In the genomic region with DNA sequence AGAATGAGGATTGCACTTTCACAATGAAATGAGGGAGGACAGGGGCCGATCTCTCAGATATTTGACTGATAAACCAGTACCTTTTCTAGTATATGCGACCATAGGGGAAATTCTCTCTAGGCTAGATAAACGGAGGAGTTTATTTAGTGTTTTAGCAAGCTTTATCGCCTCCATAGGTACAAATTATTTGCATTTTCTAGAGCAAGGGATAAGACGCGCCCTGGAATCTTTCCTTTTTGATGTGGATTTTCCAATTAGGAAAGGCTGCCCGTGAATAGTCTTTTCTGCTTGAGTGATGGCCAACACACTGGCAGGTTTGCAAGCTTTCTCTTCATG, we compare ENCODE assay signal across 8 cellular contexts. TPM values are rescaled to one million over a fixed set of nuclear protein-coding genes. Genes with fewer than 3 reads are reported as not detected.
DNase-seq lines count a peak whose midpoint lies in the region; ATAC-seq, FAIRE-seq and TF ChIP-seq lines count a peak whose summit lies in the region.

No MANE protein-coding gene starts in this region.

- TF ChIP-seq CTCF in kidney (IDR thresholded peaks at IDR 0.05; ENCODE audit: borderline replicate concordance, extremely low read depth, insufficient read depth): no peak
- TF ChIP-seq CTCF in testis (IDR thresholded peaks at IDR 0.05): no peak

- peaks cover under 1% of the 10 kb centered on the region for H3K36me3 Mint-ChIP-seq in activated CD4-positive, alpha-beta T cell treated with anti-CD3 and anti-CD28 coated beads, Interleukin-2, amount 10 ng/mL, durations not matched to agents 24 days and 14 days (ENCODE audit: low read depth)
- H3K36me3 Mint-ChIP-seq in activated T-helper 1 cell treated with anti-CD3 and anti-CD28 coated beads, Interleukin-12 subunit alpha, Interleukin-12 subunit beta, Interleukin-2, Interleukin-4 antibody, amounts not matched to agents 30 ng/mL and 10 ng/mL and 1 ng/mL, durations not matched to agents 14 hours and 24 hours and 36 hours (ENCODE audit: low read depth): no peaks in the 10 kb centered on the region

- FAIRE-seq in kidney (lab: Jason Lieb, UNC): no peak

- H3K9me3 Mint-ChIP-seq in activated CD4-positive, alpha-beta T cell treated with anti-CD3 and anti-CD28 coated beads, Interleukin-2, amount 10 ng/mL, durations not matched to agents 24 days and 14 days: no peaks in the 10 kb centered on the region
- H3K9me3 Mint-ChIP-seq in activated T-helper 1 cell treated with anti-CD3 and anti-CD28 coated beads, Interleukin-12 subunit alpha, Interleukin-12 subunit beta, Interleukin-2, Interleukin-4 antibody, amounts not matched to agents 30 ng/mL and 10 ng/mL and 1 ng/mL, durations not matched to agents 14 hours and 24 hours and 36 hours: no peaks in the 10 kb centered on the region

- intact Hi-C loops in activated CD4-positive, alpha-beta T cell treated with anti-CD3 and anti-CD28 coated beads, Interleukin-2, amount 10 ng/mL, durations not matched to agents 24 days and 14 days (cut with micrococcal nuclease): loop anchor here (1.0 to 5.0 kb wide), 3 partner anchors 10 to 222 kb away; a partner anchor contains a TSS
- intact Hi-C loops in activated T-helper 1 cell treated with anti-CD3 and anti-CD28 coated beads, Interleukin-12 subunit alpha, Interleukin-12 subunit beta, Interleukin-2, Interleukin-4 antibody, amounts not matched to agents 30 ng/mL and 10 ng/mL and 1 ng/mL, durations not matched to agents 14 hours and 24 hours and 36 hours (cut with micrococcal nuclease): loop anchor here (1.0 to 10.0 kb wide), 6 partner anchors 10 to 745 kb away; a partner anchor contains a TSS
- intact Hi-C loops in kidney (cut with DNase I) (no loop called here), testis (cut with DNase I; ENCODE audit: low total_unique reads) (no loop called here)

- peak overlapping the region; percentile 97 for H3K4me3 Mint-ChIP-seq in activated CD4-positive, alpha-beta T cell treated with anti-CD3 and anti-CD28 coated beads, Interleukin-2, amount 10 ng/mL, durations not matched to agents 24 days and 14 days
- H3K4me3 Mint-ChIP-seq in activated T-helper 1 cell treated with anti-CD3 and anti-CD28 coated beads, Interleukin-12 subunit alpha, Interleukin-12 subunit beta, Interleukin-2, Interleukin-4 antibody, amounts not matched to agents 30 ng/mL and 10 ng/mL and 1 ng/mL, durations not matched to agents 14 hours and 24 hours and 36 hours: peak overlapping the region; percentile 95

- H3K4me1 ChIP-seq in kidney (ENCODE audit: control insufficient read depth in 1 of 2, insufficient read depth in 1 of 2, low read depth in 1 of 2, low read length in 2 of 2) (no peaks in the 10 kb centered on the region), testis (no peaks in the 10 kb centered on the region)

- peak overlapping the region; percentile 73 to 93 for H3K4me3 ChIP-seq in kidney (ENCODE audit: low read length in 2 of 2)
- peak overlapping the region; percentile 59 to 77 for H3K4me3 ChIP-seq in testis

- H3K36me3 ChIP-seq in kidney (ENCODE audit: control insufficient read depth in 1 of 2, insufficient read depth in 2 of 2, low read length in 2 of 2) (no peaks in the 10 kb centered on the region), testis (ENCODE audit: low read depth, missing control alignments) (no peaks in the 10 kb centered on the region)

- DNase-seq in activated CD4-positive, alpha-beta T cell treated with anti-CD3 and anti-CD28 coated beads, Interleukin-2, amount 10 ng/mL, durations not matched to agents 24 days and 14 days: no peak
- no peak for DNase-seq in activated CD4-positive, alpha-beta T cell treated with anti-CD3 and anti-CD28 coated beads for 48 hours
- DNase-seq in activated T-helper 1 cell treated with anti-CD3 and anti-CD28 coated beads, Interleukin-12 subunit alpha, Interleukin-12 subunit beta, Interleukin-2, Interleukin-4 antibody, amounts not matched to agents 30 ng/mL and 10 ng/mL and 1 ng/mL, durations not matched to agents 14 hours and 24 hours and 36 hours (ENCODE audit: low spot score): no peak
- DNase-seq in kidney (no peak), testis (no peak), dedifferentiated amniotic fluid mesenchymal stem cell (ENCODE audit: extremely low spot score) (no peak), NAMALWA (ENCODE audit: low spot score) (no peak)

- peaks cover 4% of the 10 kb centered on the region for H3K27me3 Mint-ChIP-seq in activated CD4-positive, alpha-beta T cell treated with anti-CD3 and anti-CD28 coated beads, Interleukin-2, amount 10 ng/mL, durations not matched to agents 24 days and 14 days
- peaks cover 6% of the 10 kb centered on the region for H3K27me3 Mint-ChIP-seq in activated T-helper 1 cell treated with anti-CD3 and anti-CD28 coated beads, Interleukin-12 subunit alpha, Interleukin-12 subunit beta, Interleukin-2, Interleukin-4 antibody, amounts not matched to agents 30 ng/mL and 10 ng/mL and 1 ng/mL, durations not matched to agents 14 hours and 24 hours and 36 hours (ENCODE audit: insufficient read depth)

- H3K27ac Mint-ChIP-seq in activated CD4-positive, alpha-beta T cell treated with anti-CD3 and anti-CD28 coated beads, Interleukin-2, amount 10 ng/mL, durations not matched to agents 24 days and 14 days: peak overlapping the region; percentile 97
- H3K27ac Mint-ChIP-seq in activated T-helper 1 cell treated with anti-CD3 and anti-CD28 coated beads, Interleukin-12 subunit alpha, Interleukin-12 subunit beta, Interleukin-2, Interleukin-4 antibody, amounts not matched to agents 30 ng/mL and 10 ng/mL and 1 ng/mL, durations not matched to agents 14 hours and 24 hours and 36 hours: peak overlapping the region; percentile 93

- H3K27ac ChIP-seq in kidney (ENCODE audit: low read depth in 2 of 2, low read length in 2 of 2): no peak overlapping the region
- H3K27ac ChIP-seq in testis: no peak overlapping the region

- TF ChIP-seq POLR2A in testis (IDR thresholded peaks at IDR 0.05): no peak

- no peaks in the 10 kb centered on the region for H3K27me3 ChIP-seq in testis

- peaks cover 14% of the 10 kb centered on the region for H3K4me1 Mint-ChIP-seq in activated CD4-positive, alpha-beta T cell treated with anti-CD3 and anti-CD28 coated beads, Interleukin-2, amount 10 ng/mL, durations not matched to agents 24 days and 14 days
- peaks cover 14% of the 10 kb centered on the region for H3K4me1 Mint-ChIP-seq in activated T-helper 1 cell treated with anti-CD3 and anti-CD28 coated beads, Interleukin-12 subunit alpha, Interleukin-12 subunit beta, Interleukin-2, Interleukin-4 antibody, amounts not matched to agents 30 ng/mL and 10 ng/mL and 1 ng/mL, durations not matched to agents 14 hours and 24 hours and 36 hours (ENCODE audit: low read depth)

- ATAC-seq in HG03469 (IDR thresholded peaks at IDR 0.05; ENCODE audit: unreplicated experiment): no peak

- 22 to 25% methylated on average over 7 of the region's 7 CpGs for WGBS in testis, 2 donors

- peak overlapping the region; percentile 5 to 59 for H3K9ac ChIP-seq in kidney (ENCODE audit: low read length in 2 of 2)

- H3K9me3 ChIP-seq in kidney (ENCODE audit: control insufficient read depth in 1 of 2, low read length in 2 of 2): no peaks in the 10 kb centered on the region
- H3K9me3 ChIP-seq in testis: no peaks in the 10 kb centered on the region

RNA-seq across cellular contexts. Expression of a gene that starts 0.4 kb away (rescaled TPM):
- total RNA-seq in activated CD4-positive, alpha-beta T cell treated with anti-CD3 and anti-CD28 coated beads, Interleukin-2, amount 10 ng/mL, durations not matched to agents 24 days and 14 days: 1.8 and 2.7 TPM in 2 replicates
- total RNA-seq in activated T-helper 1 cell treated with anti-CD3 and anti-CD28 coated beads, Interleukin-12 subunit alpha, Interleukin-12 subunit beta, Interleukin-2, Interleukin-4 antibody, amounts not matched to agents 30 ng/mL and 10 ng/mL and 1 ng/mL, durations not matched to agents 14 hours and 24 hours and 36 hours: 2.7 and 3.2 TPM in 2 replicates
- total RNA-seq in kidney: 2.5 TPM
- 2.8 TPM for polyA plus RNA-seq in kidney (ENCODE audit: insufficient read depth, low read depth, low replicate concordance)
- 10 to 100 TPM in 1 of 2 donors, 1 to 10 TPM in 1; 9.6 to 11.7 TPM for total RNA-seq in testis
- polyA plus RNA-seq in testis (ENCODE audit: insufficient read depth, low read depth, low replicate concordance): 27.7 TPM

RNA-seq across cellular contexts. Expression of a gene that starts 10.1 kb away (rescaled TPM):
- 23.9 and 25.2 TPM in 2 replicates for total RNA-seq in activated CD4-positive, alpha-beta T cell treated with anti-CD3 and anti-CD28 coated beads, Interleukin-2, amount 10 ng/mL, durations not matched to agents 24 days and 14 days
- total RNA-seq in activated T-helper 1 cell treated with anti-CD3 and anti-CD28 coated beads, Interleukin-12 subunit alpha, Interleukin-12 subunit beta, Interleukin-2, Interleukin-4 antibody, amounts not matched to agents 30 ng/mL and 10 ng/mL and 1 ng/mL, durations not matched to agents 14 hours and 24 hours and 36 hours: 25.1 and 26.1 TPM in 2 replicates
- 10.3 TPM for total RNA-seq in kidney
- polyA plus RNA-seq in kidney (ENCODE audit: insufficient read depth, low read depth, low replicate concordance): 5.0 TPM
- 10 to 100 TPM; 12.4 to 17.2 TPM for total RNA-seq in testis
- 18.0 TPM for polyA plus RNA-seq in testis (ENCODE audit: insufficient read depth, low read depth, low replicate concordance)

Comparison
In these comparisons a context has a peak if more than half of its experiments do, and no peak if none do; other contexts are left out.
1. intact Hi-C loops: an anchor here in activated CD4-positive, alpha-beta T cell treated with anti-CD3 and anti-CD28 coated beads, Interleukin-2, amount 10 ng/mL, durations not matched to agents 24 days and 14 days (1.0 to 5.0 kb wide) and activated T-helper 1 cell treated with anti-CD3 and anti-CD28 coated beads, Interleukin-12 subunit alpha, Interleukin-12 subunit beta, Interleukin-2, Interleukin-4 antibody, amounts not matched to agents 30 ng/mL and 10 ng/mL and 1 ng/mL, durations not matched to agents 14 hours and 24 hours and 36 hours (1.0 to 10.0 kb wide); none called in kidney and testis.